Comparison of ENCODE assay signal across 22 cellular contexts in the genomic region with DNA sequence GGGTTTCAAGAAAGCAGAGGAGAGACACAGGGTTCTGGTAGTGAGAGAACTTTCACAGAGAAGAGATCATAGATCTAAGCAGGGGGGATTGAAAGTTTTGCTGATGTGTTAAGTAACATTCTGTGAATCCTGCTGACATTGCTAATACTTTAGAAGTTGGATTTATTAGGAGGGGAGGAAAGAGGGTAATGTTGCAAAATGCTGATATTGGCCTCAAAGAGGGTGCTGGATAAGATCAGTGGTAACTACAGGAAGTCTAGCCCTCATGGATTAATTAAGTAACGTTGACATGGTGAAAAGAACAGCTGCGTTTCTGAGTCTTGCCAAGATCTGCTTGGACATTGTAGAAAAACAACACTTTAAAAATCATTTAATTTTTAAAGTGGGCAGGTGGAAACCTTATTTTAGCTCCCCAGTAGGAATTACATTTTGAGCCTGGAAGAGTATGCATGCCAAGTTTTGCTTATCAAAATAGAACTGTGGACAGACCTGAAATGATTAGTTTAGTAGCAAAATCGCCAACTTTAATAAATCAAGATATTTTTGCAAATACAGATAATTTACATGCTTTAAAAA.
DNase-seq lines count a peak whose midpoint lies in the region; ATAC-seq, FAIRE-seq and TF ChIP-seq lines count a peak whose summit lies in the region.
"Had no signal": no experiment of that assay in that cellular context is flagged by ENCODE, and none has a peak within 500 bp of the region (broad histone marks: within the 10 kb centered on the region; RNA-seq: fewer than 3 reads in every experiment).

No MANE protein-coding gene starts in this region.

- H3K9me2 ChIP-seq in GM23248 (ENCODE audit: insufficient read depth), result no peaks in the 10 kb centered on the region

- H3K4me1 Mint-ChIP-seq in activated T-cell treated with anti-CD3 and anti-CD28 coated beads, Interleukin-2, amount 50 U/mL, for 4 hours (ENCODE audit: low read depth), result no peaks in the 10 kb centered on the region
- H3K4me1 Mint-ChIP-seq: CD8-positive, alpha-beta memory T cell had no signal

- H3K36me3 ChIP-seq in HepG2 (replicated peaks in 1 of 2; ENCODE audit: control insufficient read depth in 1 of 2, insufficient read depth in 2 of 2, low read length in 2 of 2) (no peaks in the 10 kb centered on the region), right lobe of liver (no peaks in the 10 kb centered on the region), SK-N-MC (ENCODE audit: insufficient read depth, low read length) (no peaks in the 10 kb centered on the region), heart right ventricle (no peaks in the 10 kb centered on the region), upper lobe of right lung (no peaks in the 10 kb centered on the region), GM23248 (ENCODE audit: low read depth) (no peaks in the 10 kb centered on the region)

- intact Hi-C loops in HepG2 (cut with micrococcal nuclease; ENCODE audit: unreplicated experiment), result no loop called here
- intact Hi-C loops in right lobe of liver (cut with DNase I), result no loop called here
- intact Hi-C loops in heart right ventricle (cut with DNase I), result no loop called here
- intact Hi-C loops in upper lobe of right lung (cut with DNase I), result no loop called here

- FAIRE-seq in HepG2 (lab: Jason Lieb, UNC), result no peak
- FAIRE-seq: GM12891, GM18507, H54, RCC 7860 had no signal

- no peaks in the 10 kb centered on the region for H4K20me1 ChIP-seq in HepG2 (ENCODE audit: insufficient read depth, low read length)
- H4K20me1 ChIP-seq in GM23248 (ENCODE audit: insufficient read depth), result no peaks in the 10 kb centered on the region

- WGBS in HepG2 (ENCODE audit: low lambda C conversion rate), result 0% methylated on average over 3 of the region's 3 CpGs
- 24% methylated on average over 3 of the region's 3 CpGs for WGBS in right lobe of liver (ENCODE audit: insufficient coverage, low coverage, low lambda C conversion rate, missing lambda C conversion rate)
- 29 to 30% methylated on average over 3 of the region's 3 CpGs for WGBS in heart right ventricle, 2 donors
- 2 to 4% methylated on average over 3 of the region's 3 CpGs for WGBS in GM23248 (ENCODE audit: low coverage in 1 of 2, low lambda C conversion rate in 2 of 2, missing lambda C conversion rate in 2 of 2), 2 experiments

- TF ChIP-seq RAD21 in HepG2 (CRISPR knock-in tag; IDR thresholded peaks at IDR 0.05), result no peak

- H3K9me3 Mint-ChIP-seq in activated T-cell treated with anti-CD3 and anti-CD28 coated beads, Interleukin-2, amount 50 U/mL, for 4 hours, result peaks cover under 1% of the 10 kb centered on the region

- H3K9ac ChIP-seq in HepG2 (ENCODE audit: insufficient read depth, low read depth, low read length), result no peak overlapping the region
- no peak overlapping the region for H3K9ac ChIP-seq in SK-N-MC (ENCODE audit: insufficient read length)
- H3K9ac ChIP-seq in GM23248, result no peak overlapping the region

- POLR2A ChIA-PET in HepG2 (lab: Yijun Ruan, JAX), result no interaction called here

- CTCF ChIA-PET in HepG2 (lab: Yijun Ruan, JAX; ENCODE audit: low intra/inter-chr PET ratio, low total read pairs), result no interaction called here

- no peaks in the 10 kb centered on the region for H3K4me1 ChIP-seq in HepG2 (ENCODE audit: insufficient read depth, low read length)
- H3K4me1 ChIP-seq in right lobe of liver, result no peaks in the 10 kb centered on the region
- H3K4me1 ChIP-seq in heart right ventricle, result no peaks in the 10 kb centered on the region
- H3K4me1 ChIP-seq in upper lobe of right lung, result no peaks in the 10 kb centered on the region
- H3K4me1 ChIP-seq in GM23248 (ENCODE audit: insufficient read depth), result no peaks in the 10 kb centered on the region

- no peaks in the 10 kb centered on the region for H3K36me3 Mint-ChIP-seq in activated T-cell treated with anti-CD3 and anti-CD28 coated beads, Interleukin-2, amount 50 U/mL, for 4 hours (ENCODE audit: insufficient read depth)
- H3K36me3 Mint-ChIP-seq: CD8-positive, alpha-beta memory T cell had no signal

- H2AFZ ChIP-seq in HepG2 (ENCODE audit: low read length), result no peak overlapping the region
- no peak overlapping the region for H2AFZ ChIP-seq in GM23248

- no peak overlapping the region for H3K4me3 ChIP-seq in HepG2 (replicated peaks in 1 of 3; ENCODE audit: insufficient read depth in 1 of 3, low read depth in 2 of 3, low read length in 3 of 3)
- H3K4me3 ChIP-seq in right lobe of liver, result no peak overlapping the region
- H3K4me3 ChIP-seq in SK-N-MC, result peak overlapping the region; percentile 28; the same call in 1 of the 2 replicates
- H3K4me3 ChIP-seq in heart right ventricle, result no peak overlapping the region
- no peak overlapping the region for H3K4me3 ChIP-seq in upper lobe of right lung
- no peak overlapping the region for H3K4me3 ChIP-seq in GM23248

- no peaks in the 10 kb centered on the region for H3F3A ChIP-seq in GM23248 (ENCODE audit: insufficient read depth)

- H3K27me3 ChIP-seq in HepG2 (ENCODE audit: control insufficient read depth in 1 of 2, insufficient read depth in 2 of 2, low read length in 2 of 2) (no peaks in the 10 kb centered on the region), right lobe of liver (no peaks in the 10 kb centered on the region), heart right ventricle (no peaks in the 10 kb centered on the region), upper lobe of right lung (no peaks in the 10 kb centered on the region), GM23248 (replicated peaks; ENCODE audit: insufficient read depth) (no peaks in the 10 kb centered on the region)

- no peak overlapping the region for H3K27ac ChIP-seq in HepG2 (ENCODE audit: extremely low read length, insufficient read depth, low read length)
- no peak overlapping the region for H3K27ac ChIP-seq in right lobe of liver
- H3K27ac ChIP-seq in SK-N-MC, result peak overlapping the region; percentile 34; the same call in 1 of the 2 replicates
- H3K27ac ChIP-seq in heart right ventricle, result no peak overlapping the region
- no peak overlapping the region for H3K27ac ChIP-seq in upper lobe of right lung
- no peak overlapping the region for H3K27ac ChIP-seq in GM23248

- TF ChIP-seq EP300 in HepG2 (IDR thresholded peaks at IDR 0.05; ENCODE audit: low read depth in 2 of 2, low read length in 2 of 2) (no peak), HepG2 (CRISPR knock-in tag; IDR thresholded peaks at IDR 0.05; ENCODE audit: borderline replicate concordance) (no peak)

- no peak for TF ChIP-seq CTCF in HepG2 (CRISPR knock-in tag; IDR thresholded peaks at IDR 0.05)
- TF ChIP-seq CTCF in right lobe of liver (IDR thresholded peaks at IDR 0.05), result no peak
- no peak for TF ChIP-seq CTCF in heart right ventricle (IDR thresholded peaks at IDR 0.05)
- TF ChIP-seq CTCF in upper lobe of right lung (IDR thresholded peaks at IDR 0.05), result no peak

- in situ Hi-C loops in HepG2 (cut with HindIII; ENCODE audit: extremely low pct_ligation_motif_present, low pct_unique_long_range_greater_than_20kb) (no loop called here), GM23248 (cut with MboI) (no loop called here)

- no peak overlapping the region for H3K4me2 ChIP-seq in HepG2 (ENCODE audit: low read depth, low read length)
- no peak overlapping the region for H3K4me2 ChIP-seq in GM23248 (ENCODE audit: unreplicated experiment)

- no peaks in the 10 kb centered on the region for H3K79me2 ChIP-seq in HepG2 (ENCODE audit: insufficient read depth, low read length)
- no peaks in the 10 kb centered on the region for H3K79me2 ChIP-seq in GM23248 (ENCODE audit: insufficient read depth)

- H3K27me3 Mint-ChIP-seq in activated T-cell treated with anti-CD3 and anti-CD28 coated beads, Interleukin-2, amount 50 U/mL, for 4 hours (ENCODE audit: low read depth), result no peaks in the 10 kb centered on the region

- no peak for DNase-seq in HepG2 (ENCODE audit: low spot score)
- no peak for DNase-seq in right lobe of liver
- DNase-seq in SK-N-MC (ENCODE audit: low read depth, low spot score), result peak; percentile 78
- DNase-seq in heart right ventricle, result peak in 1 of 2 donors; percentile 4
- no peak for DNase-seq in upper lobe of right lung
- DNase-seq in GM23248, result no peak
- DNase-seq in activated T-cell treated with anti-CD3 and anti-CD28 coated beads, Interleukin-2, amount 50 U/mL, for 4 hours, result no peak
- DNase-seq in cortex of kidney (lab: John Stamatoyannopoulos, UW), result no peak
- DNase-seq: ACHN; CD8-positive, alpha-beta memory T cell; DMS53; EL; NCI-H1048; NCI-H146; NCI-H2081; NCI-H2171 treated with DMSO at 0.1 percent for 48 hours; NCI-H446; SHP77 had no signal

- ATAC-seq in HepG2 (no peak), right lobe of liver (no peak), heart right ventricle (peak in 5 of 8 donors; percentile 39 to 80 (median 52)), upper lobe of right lung (peak; percentile 45)
- no peak for ATAC-seq in activated T-cell treated with anti-CD3 and anti-CD28 coated beads, Interleukin-2, amount 50 U/mL, for 4 hours

- BruUV-seq in HepG2 (replicated peaks; lab: Mats Ljungman, UMichigan), result no TSS peak

- no peak overlapping the region for H3K4me3 Mint-ChIP-seq in activated T-cell treated with anti-CD3 and anti-CD28 coated beads, Interleukin-2, amount 50 U/mL, for 4 hours
- H3K4me3 Mint-ChIP-seq: CD8-positive, alpha-beta memory T cell had no signal

- H3K9me3 ChIP-seq in HepG2 (ENCODE audit: low read length) (peaks cover 49% of the 10 kb centered on the region), right lobe of liver (no peaks in the 10 kb centered on the region), SK-N-MC (ENCODE audit: low read depth, low read length) (no peaks in the 10 kb centered on the region), heart right ventricle (peaks cover 0 to 6% (median 0%) of the 10 kb centered on the region in 11 donors), upper lobe of right lung (no peaks in the 10 kb centered on the region), GM23248 (ENCODE audit: low read depth) (no peaks in the 10 kb centered on the region)

- TF ChIP-seq POLR2A in HepG2 (IDR thresholded peaks at IDR 0.05; ENCODE audit: insufficient read depth in 1 of 2, low read depth in 2 of 2, low read length in 2 of 2) (no peak), right lobe of liver (IDR thresholded peaks at IDR 0.05) (no peak)

TF ChIP-seq in HepG2, 621 proteins besides CTCF, POLR2A, EP300 and RAD21 (continues in another document):
- no peak for TF ChIP-seq NCOA2 (CRISPR knock-in tag; IDR thresholded peaks at IDR 0.05)
- TF ChIP-seq TSC22D2 (CRISPR knock-in tag; IDR thresholded peaks at IDR 0.05; ENCODE audit: borderline replicate concordance), result no peak
- TF ChIP-seq DNMT1 (CRISPR knock-in tag; IDR thresholded peaks at IDR 0.05), result no peak
- TF ChIP-seq, protein P1, sequence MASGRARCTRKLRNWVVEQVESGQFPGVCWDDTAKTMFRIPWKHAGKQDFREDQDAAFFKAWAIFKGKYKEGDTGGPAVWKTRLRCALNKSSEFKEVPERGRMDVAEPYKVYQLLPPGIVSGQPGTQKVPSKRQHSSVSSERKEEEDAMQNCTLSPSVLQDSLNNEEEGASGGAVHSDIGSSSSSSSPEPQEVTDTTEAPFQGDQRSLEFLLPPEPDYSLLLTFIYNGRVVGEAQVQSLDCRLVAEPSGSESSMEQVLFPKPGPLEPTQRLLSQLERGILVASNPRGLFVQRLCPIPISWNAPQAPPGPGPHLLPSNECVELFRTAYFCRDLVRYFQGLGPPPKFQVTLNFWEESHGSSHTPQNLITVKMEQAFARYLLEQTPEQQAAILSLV (CRISPR knock-in tag; IDR thresholded peaks at IDR 0.05; ENCODE audit: borderline replicate concordance), result no peak
- peak; percentile 45 to 82; a peak in 3 of 4 replicates for TF ChIP-seq MAFK (conservative IDR thresholded peaks at IDR 0.05 in 1 of 2, IDR thresholded peaks at IDR 0.05 in 1 of 2; ENCODE audit: low read length in 2 of 2)
- no peak for TF ChIP-seq ZNF263 (CRISPR knock-in tag; IDR thresholded peaks at IDR 0.05)

Comparison
In these comparisons a context has a peak if more than half of its experiments do, and no peak if none do; other contexts are left out.
1. ATAC-seq: peak in heart right ventricle (5 of 8) and upper lobe of right lung (single experiment); none in HepG2 (single experiment), right lobe of liver (0 of 4) and activated T-cell treated with anti-CD3 and anti-CD28 coated beads, Interleukin-2, amount 50 U/mL, for 4 hours (0 of 2).